ENCODE assay signal across 20 cellular contexts in the genomic region with DNA sequence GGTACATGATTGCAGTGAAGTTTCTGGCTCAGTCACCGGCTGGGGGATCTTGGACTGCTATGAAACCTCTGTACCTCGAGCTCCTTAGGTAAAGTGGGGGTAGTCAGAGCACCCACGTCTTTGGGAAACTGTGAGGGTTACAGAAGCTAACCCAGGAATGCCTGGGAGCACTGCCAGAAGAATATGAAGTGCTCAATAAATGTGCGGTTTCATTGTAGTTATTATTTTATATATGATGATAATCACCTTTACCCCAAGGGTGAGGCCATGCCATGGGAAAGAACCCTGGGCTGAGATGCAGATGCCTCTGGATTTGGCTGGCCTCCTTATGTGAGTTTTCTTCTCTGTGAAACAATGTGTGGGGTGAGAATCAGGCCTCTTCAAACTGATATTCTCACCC. TPM values are rescaled to one million over a fixed set of nuclear protein-coding genes. Genes with fewer than 3 reads are reported as not detected.
DNase-seq lines count a peak whose midpoint lies in the region; ATAC-seq and TF ChIP-seq lines count a peak whose summit lies in the region.
"Had no signal": no experiment of that assay in that cellular context is flagged by ENCODE, and none has a peak within 500 bp of the region (broad histone marks: within the 10 kb centered on the region; RNA-seq: fewer than 3 reads in every experiment).

No MANE protein-coding gene starts in this region.

- H3K79me2 ChIP-seq in fibroblast of lung (ENCODE audit: control insufficient read depth, insufficient read depth, low read length): no peaks in the 10 kb centered on the region

- H3K27ac ChIP-seq in breast epithelium (no peak overlapping the region), fibroblast of lung (ENCODE audit: insufficient read depth, low read length) (no peak overlapping the region), aorta (ENCODE audit: low read depth in 1 of 2, low read length in 2 of 2) (peak overlapping the region in 1 of 2 donors; percentile 34)
- H3K27ac ChIP-seq: gastroesophageal sphincter, RWPE1 had no signal

- H3K36me3 Mint-ChIP-seq in MCF 10A (ENCODE audit: insufficient read depth, unreplicated experiment) (peaks cover 5% of the 10 kb centered on the region), neural crest cell (ENCODE audit: low read depth) (peaks cover 14% of the 10 kb centered on the region), mesothelial cell of epicardium (peaks cover 3% of the 10 kb centered on the region)

- no peak for TF ChIP-seq POLR2A in breast epithelium (IDR thresholded peaks at IDR 0.05)

- CTCF ChIA-PET in MCF 10A (lab: Yijun Ruan, JAX): interaction anchor here (0.7 kb wide), 1 partner anchor 731 kb away, joined by 3 read pairs; no protein-coding TSS in a partner anchor

- no peaks in the 10 kb centered on the region for H4K20me1 ChIP-seq in fibroblast of lung (ENCODE audit: control insufficient read depth, extremely low read depth, insufficient read depth, low read length)

- intact Hi-C loops in MCF 10A (cut with micrococcal nuclease) (no loop called here), breast epithelium (cut with DNase I; ENCODE audit: low total_unique reads) (loop anchor here (5.0 kb wide), 1 partner anchor 213 kb away; no protein-coding TSS in a partner anchor), aorta (cut with DNase I) (loop anchor here (5.0 to 10.0 kb wide), 7 partner anchors 62 to 707 kb away; no protein-coding TSS in a partner anchor)

- no TSS peak for BruUV-seq in MCF 10A (replicated peaks; lab: Mats Ljungman, UMichigan)

- 3 to 9% methylated on average over 4 of the region's 4 CpGs for WGBS in aorta, 2 donors

- H3K9me3 ChIP-seq in breast epithelium (peaks cover 3 to 19% of the 10 kb centered on the region in 2 donors), fibroblast of lung (ENCODE audit: control insufficient read depth, insufficient read depth, low read depth, low read length) (no peaks in the 10 kb centered on the region), aorta (ENCODE audit: control insufficient read depth, low read length) (no peaks in the 10 kb centered on the region)
- H3K9me3 ChIP-seq: suprapubic skin had no signal

- TF ChIP-seq CTCF in MCF 10A (IDR thresholded peaks at IDR 0.05; ENCODE audit: unreplicated experiment): no peak
- TF ChIP-seq CTCF in breast epithelium (IDR thresholded peaks at IDR 0.05): no peak
- TF ChIP-seq CTCF in fibroblast of lung (conservative IDR thresholded peaks at IDR 0.05 in 1 of 2, IDR thresholded peaks at IDR 0.05 in 1 of 2; ENCODE audit: low read depth in 1 of 2, low read length in 2 of 2): no peak
- no peak for TF ChIP-seq CTCF in neural crest cell (conservative IDR thresholded peaks at IDR 0.05)
- no peak for TF ChIP-seq CTCF in mesothelial cell of epicardium (IDR thresholded peaks at IDR 0.05; ENCODE audit: unreplicated experiment)

- H3K4me1 Mint-ChIP-seq in MCF 10A (ENCODE audit: insufficient read depth, unreplicated experiment) (peaks cover 6% of the 10 kb centered on the region), neural crest cell (peaks cover 24% of the 10 kb centered on the region), mesothelial cell of epicardium (peaks cover 35% of the 10 kb centered on the region)

- POLR2A ChIA-PET in MCF 10A (lab: Yijun Ruan, JAX): no interaction called here

- no peak overlapping the region for H3K4me3 ChIP-seq in breast epithelium
- peak overlapping the region in 2 of 4 experiments; percentile 54 to 81 for H3K4me3 ChIP-seq in fibroblast of lung (replicated peaks in 1 of 4; ENCODE audit: control extremely low read depth in 1 of 4, insufficient read depth in 1 of 4, low read depth in 3 of 4, low read length in 4 of 4)
- H3K4me3 ChIP-seq in aorta (ENCODE audit: low read length in 2 of 2): peak overlapping the region; percentile 29 to 62

- ATAC-seq in aorta (ENCODE audit: low FRiP score): no peak
- ATAC-seq: gastroesophageal sphincter had no signal

- no peak overlapping the region for H3K27ac Mint-ChIP-seq in MCF 10A (ENCODE audit: low read depth, unreplicated experiment)
- no peak overlapping the region for H3K27ac Mint-ChIP-seq in neural crest cell (ENCODE audit: unreplicated experiment)
- no peak overlapping the region for H3K27ac Mint-ChIP-seq in mesothelial cell of epicardium
- H3K27ac Mint-ChIP-seq: activated CD4-positive, alpha-beta T cell treated with anti-CD3 and anti-CD28 coated beads, Interleukin-2, amount 10 ng/mL, durations not matched to agents 7 days and 5 days; CD14-positive monocyte; dendritic cell treated with granulocyte-macrophage colony-stimulating factor and Interleukin-4, amounts not matched to agents 40 ng/mL and 50 ng/mL, for 4 days; naive thymus-derived CD4-positive, alpha-beta T cell had no signal

- DNase-seq in MCF 10A (ENCODE audit: unreplicated experiment) (peak; percentile 46), breast epithelium (ENCODE audit: low spot score in 2 of 2) (no peak), fibroblast of lung (ENCODE audit: low read depth in 2 of 2) (peak; percentile 51 to 55), neural crest cell (ENCODE audit: low read depth, low spot score) (no peak), aorta (peak in 1 of 2 donors; percentile 12), mesothelial cell of epicardium (ENCODE audit: low spot score in 2 of 2, unreplicated experiment in 2 of 2) (no peak), OCI-M2 (lab: John Stamatoyannopoulos, UW; ENCODE audit: unreplicated experiment) (no peak), NCI-H345 (lab: John Stamatoyannopoulos, UW) (no peak)
- DNase-seq: activated CD4-positive, alpha-beta T cell treated with anti-CD3 and anti-CD28 coated beads, Interleukin-2, amount 10 ng/mL, durations not matched to agents 7 days and 5 days; activated naive CD4-positive, alpha-beta T cell; DMS53; naive thymus-derived CD4-positive, alpha-beta T cell; NCI-H1694 treated with DMSO at 0.1 percent for 48 hours; NK-92 treated with Interleukin-12 subunit alpha and Interleukin-12 subunit beta, amount 100 ng/mL, for 24 hours; stimulated activated CD8-positive, alpha-beta memory T cell treated with anti-CD3 and anti-CD28 coated beads, Interleukin-4, amount 100 ng/mL, for 48 hours had no signal

- H3K27me3 Mint-ChIP-seq in MCF 10A (ENCODE audit: insufficient read depth, unreplicated experiment): no peaks in the 10 kb centered on the region
- H3K27me3 Mint-ChIP-seq in neural crest cell (ENCODE audit: low read depth): peaks cover 81% of the 10 kb centered on the region
- H3K27me3 Mint-ChIP-seq in mesothelial cell of epicardium (ENCODE audit: low read depth): peaks cover 86% of the 10 kb centered on the region

- H3K36me3 ChIP-seq in breast epithelium (no peaks in the 10 kb centered on the region), fibroblast of lung (ENCODE audit: control insufficient read depth, insufficient read depth, low read length) (no peaks in the 10 kb centered on the region), aorta (ENCODE audit: control insufficient read depth in 1 of 2, insufficient read depth in 2 of 2, low read length in 1 of 2) (no peaks in the 10 kb centered on the region)
- H3K36me3 ChIP-seq: gastroesophageal sphincter, suprapubic skin had no signal

- H3K4me2 ChIP-seq in fibroblast of lung (ENCODE audit: extremely low read depth, insufficient read depth, low read length): no peak overlapping the region

- H3K9me3 Mint-ChIP-seq in MCF 10A (ENCODE audit: unreplicated experiment) (no peaks in the 10 kb centered on the region), neural crest cell (peaks cover 3% of the 10 kb centered on the region), mesothelial cell of epicardium (peaks cover 19% of the 10 kb centered on the region)

- H3K4me3 Mint-ChIP-seq in MCF 10A (ENCODE audit: unreplicated experiment): no peak overlapping the region
- peak overlapping the region; percentile 31 for H3K4me3 Mint-ChIP-seq in neural crest cell
- H3K4me3 Mint-ChIP-seq in mesothelial cell of epicardium: no peak overlapping the region
- H3K4me3 Mint-ChIP-seq: activated CD4-positive, alpha-beta T cell treated with anti-CD3 and anti-CD28 coated beads, Interleukin-2, amount 10 ng/mL, durations not matched to agents 7 days and 5 days had no signal

- peaks cover 0 to 33% of the 10 kb centered on the region in 2 donors for H3K27me3 ChIP-seq in breast epithelium
- H3K27me3 ChIP-seq in fibroblast of lung (ENCODE audit: control insufficient read depth, insufficient read depth, low read length): peaks cover 8% of the 10 kb centered on the region
- no peaks in the 10 kb centered on the region for H3K27me3 ChIP-seq in aorta (ENCODE audit: control insufficient read depth in 1 of 2, insufficient read depth in 2 of 2, low read length in 1 of 2)

- H3K4me1 ChIP-seq in breast epithelium: peaks cover 3 to 18% of the 10 kb centered on the region in 2 donors
- peaks cover 4% of the 10 kb centered on the region for H3K4me1 ChIP-seq in fibroblast of lung (ENCODE audit: control insufficient read depth, extremely low read depth, insufficient read depth, low read length)
- no peaks in the 10 kb centered on the region for H3K4me1 ChIP-seq in aorta (ENCODE audit: control insufficient read depth in 1 of 2, insufficient read depth in 2 of 2, low read length in 2 of 2)

- no peak overlapping the region for H2AFZ ChIP-seq in fibroblast of lung (ENCODE audit: low read length)

- no peak overlapping the region for H3K9ac ChIP-seq in fibroblast of lung (ENCODE audit: insufficient read depth, low read length)

RNA-seq across cellular contexts. Expression of a gene that starts 3.7 kb away (rescaled TPM):
- total RNA-seq in MCF 10A (2022) (0.84 and 1.1 TPM in 2 replicates), breast epithelium (10 to 100 TPM in 1 of 3 donors, 1 to 10 TPM in 2; 1.9 to 44.2 (median 2.0) TPM), fibroblast of lung (1.5 and 14.9 TPM in 2 replicates), neural crest cell (6.8 and 8.5 TPM in 2 replicates), aorta (10 to 100 TPM; 15.2 to 29.7 TPM), mesothelial cell of epicardium (3.3 to 4.1 TPM (median 3.8 TPM) in 3 replicates)
- polyA plus RNA-seq in fibroblast of lung (5.8 and 87.3 TPM in 2 replicates), aorta (10 to 100 TPM in 1 of 2 donors, 1 to 10 TPM in 1; 7.9 to 11.0 TPM)
- 4.7 and 71.5 TPM in 2 replicates for polyA plus RNA-seq in fibroblast of lung (2012)
- polyA minus RNA-seq in fibroblast of lung (ENCODE audit: low replicate concordance): 5.6 and 82.0 TPM in 2 replicates
- total RNA-seq: activated CD4-positive, alpha-beta T cell treated with anti-CD3 and anti-CD28 coated beads, Interleukin-2, amount 10 ng/mL, durations not matched to agents 7 days and 5 days had no signal
- polyA plus RNA-seq: CD14-positive monocyte; naive thymus-derived CD4-positive, alpha-beta T cell had no signal

Comparison
In these comparisons a context has a peak if more than half of its experiments do, and no peak if none do; other contexts are left out.
1. DNase-seq: peak in MCF 10A (single experiment) and fibroblast of lung (2 of 2); none in breast epithelium (0 of 2), neural crest cell (single experiment), mesothelial cell of epicardium (0 of 2), OCI-M2 (single experiment) and NCI-H345 (single experiment).
2. H3K4me3 ChIP-seq: peak in aorta (2 of 2); none in breast epithelium (0 of 3).